ENCODE assay signal across 8 cellular contexts in genomic region chr2:74457549-74458131, GRCh38. TPM values are rescaled to one million over a fixed set of nuclear protein-coding genes. Genes with fewer than 3 reads are reported as not detected.
A peak's percentile ranks its signal among the peaks of the same experiment; 100 is the strongest.
DNase-seq lines count a peak whose midpoint lies in the region; ATAC-seq and TF ChIP-seq lines count a peak whose summit lies in the region.

No MANE protein-coding gene starts in this region.

- H3K9me3 ChIP-seq in lung (ENCODE audit: control insufficient read depth in 2 of 2, insufficient read depth in 1 of 2, low read length in 1 of 2): no peaks in the 10 kb centered on the region

- no peaks in the 10 kb centered on the region for H3K27me3 Mint-ChIP-seq in chondrocyte (ENCODE audit: low read depth)

- DNase-seq in GM13976 (ENCODE audit: low spot score): peak; percentile 81
- peak; percentile 28 for DNase-seq in HEK293T (ENCODE audit: extremely low spot score)
- peak; percentile 74 for DNase-seq in NCI-H1105 treated with DMSO at 0.1 percent for 48 hours (lab: John Stamatoyannopoulos, UW)
- DNase-seq in activated CD4-positive, alpha-beta T cell treated with anti-CD3 and anti-CD28 coated beads for 24 hours (ENCODE audit: low read depth in 2 of 2): peak; percentile 68 to 75
- DNase-seq in chondrocyte (ENCODE audit: low spot score): no peak
- peak; percentile 59 for DNase-seq in lung (ENCODE audit: low spot score)
- peak; percentile 65 for DNase-seq in stimulated activated CD8-positive, alpha-beta memory T cell treated with anti-CD3 and anti-CD28 coated beads, Interleukin-15, amount 100 ng/mL, for 24 hours (ENCODE audit: low read depth)
- no peak for DNase-seq in cerebellar nuclear complex (lab: John Stamatoyannopoulos, UW)

- peaks cover 6 to 9% of the 10 kb centered on the region in 2 donors for H3K4me1 ChIP-seq in lung (ENCODE audit: control insufficient read depth in 2 of 2, insufficient read depth in 2 of 2, low read length in 2 of 2)

- CTCF ChIA-PET in HEK293T (lab: Yijun Ruan, JAX): interaction anchor here (1.0 kb wide), 2 partner anchors 26 to 74 kb away, joined by 3 read pairs; no protein-coding TSS in a partner anchor

- TF ChIP-seq CTCF in GM13976 (IDR thresholded peaks at IDR 0.05; ENCODE audit: borderline replicate concordance, control extremely low read depth, extremely low read depth, insufficient read depth, missing control alignments): no peak
- TF ChIP-seq CTCF in chondrocyte (IDR thresholded peaks at IDR 0.05): no peak
- no peak for TF ChIP-seq CTCF in lung (IDR thresholded peaks at IDR 0.05; ENCODE audit: control extremely low read depth, extremely low read depth)

- peak; percentile 27 for ATAC-seq in lung (ENCODE audit: insufficient read depth, low FRiP score)

- H3K36me3 Mint-ChIP-seq in chondrocyte (ENCODE audit: low read depth): peaks cover 2% of the 10 kb centered on the region

- no peaks in the 10 kb centered on the region for H3K9me3 Mint-ChIP-seq in chondrocyte (ENCODE audit: low read depth)

- peak overlapping the region; percentile 54 for H3K4me3 ChIP-seq in lung

- peaks cover under 1 to 13% of the 10 kb centered on the region in 2 donors for H3K36me3 ChIP-seq in lung (ENCODE audit: control insufficient read depth in 2 of 2, insufficient read depth in 2 of 2, low read length in 2 of 2)

- peak overlapping the region; percentile 89 for H3K4me3 Mint-ChIP-seq in chondrocyte (ENCODE audit: unreplicated experiment)

- H3K4me1 Mint-ChIP-seq in chondrocyte (ENCODE audit: low read depth): peaks cover 50% of the 10 kb centered on the region

- WGBS in lung, 2 donors: 0 to 1% methylated on average over 42 to 46 of the region's 46 CpGs

- POLR2A ChIA-PET in HEK293T (lab: Yijun Ruan, JAX): interaction anchor here (0.5 to 8.2 kb wide), 20 partner anchors 10 to 196 kb away, joined by 3 to 81 read pairs (median 6); partner anchors contain the start of genes AUP1, C2orf81, CCDC142 and HTRA2

- no peaks in the 10 kb centered on the region for H3K27me3 ChIP-seq in lung (ENCODE audit: control insufficient read depth, insufficient read depth)

- in situ Hi-C loops in GM13976 (cut with MboI; ENCODE audit: low sequenced_read_pairs, unreplicated experiment): no loop called here

- H3K27ac Mint-ChIP-seq in chondrocyte (ENCODE audit: unreplicated experiment): peak overlapping the region; percentile 97

- peak overlapping the region; percentile 78 to 94 for H3K27ac ChIP-seq in lung (ENCODE audit: low read depth in 1 of 2, low read length in 1 of 2)

TF ChIP-seq in HEK293T, 16 proteins besides CTCF, POLR2A, EP300 and RAD21:
- TF ChIP-seq L3MBTL2 (conservative IDR thresholded peaks at IDR 0.05) (no peak), ELF4 (IDR thresholded peaks at IDR 0.05) (no peak), PKNOX1 (IDR thresholded peaks at IDR 0.05) (no peak), SP1 (IDR thresholded peaks at IDR 0.05) (no peak), LEF1 (IDR thresholded peaks at IDR 0.05; ENCODE audit: borderline replicate concordance) (no peak), HDGF (IDR thresholded peaks at IDR 0.05; ENCODE audit: borderline replicate concordance) (no peak), FOXK2 (IDR thresholded peaks at IDR 0.05) (no peak), TARDBP (IDR thresholded peaks at IDR 0.05) (no peak), BHLHE40 (IDR thresholded peaks at IDR 0.05; ENCODE audit: borderline replicate concordance) (no peak), FOXA1 (IDR thresholded peaks at IDR 0.05) (no peak), ZNF384 (IDR thresholded peaks at IDR 0.05) (no peak), ARNT (IDR thresholded peaks at IDR 0.05) (no peak), SUZ12 (IDR thresholded peaks at IDR 0.05) (no peak), FOXM1 (IDR thresholded peaks at IDR 0.05; ENCODE audit: borderline replicate concordance) (no peak), CTBP1 (IDR thresholded peaks at IDR 0.05; ENCODE audit: borderline replicate concordance) (no peak), NFRKB (IDR thresholded peaks at IDR 0.05) (no peak)

RNA-seq across cellular contexts. Expression of gene WBP1, which starts 0.6 kb away (rescaled TPM):
- 56.1 to 93.0 TPM (median 62.4 TPM) in 3 replicates for total RNA-seq in chondrocyte
- 10 to 100 TPM; 39.5 to 65.0 TPM for total RNA-seq in lung
- 10 to 100 TPM; 55.9 to 56.7 TPM for polyA plus RNA-seq in lung

RNA-seq across cellular contexts. Expression of gene INO80B, which starts 2.8 kb away (rescaled TPM):
- total RNA-seq in chondrocyte (23.2 to 35.0 TPM (median 24.3 TPM) in 3 replicates), lung (10 to 100 TPM; 22.7 to 40.7 TPM)
- 10 to 100 TPM; 33.1 to 72.3 TPM for polyA plus RNA-seq in lung

RNA-seq across cellular contexts. Expression of gene MOGS, which starts 7.5 kb away (rescaled TPM):
- 62.6 to 79.0 TPM (median 67.1 TPM) in 3 replicates for total RNA-seq in chondrocyte
- total RNA-seq in lung: 10 to 100 TPM; 37.5 to 72.0 TPM
- polyA plus RNA-seq in lung: 10 to 100 TPM; 35.4 to 53.5 TPM

RNA-seq across cellular contexts. Expression of gene MRPL53, which starts 14.8 kb away (rescaled TPM):
- total RNA-seq in chondrocyte (39.9 to 59.8 TPM (median 49.5 TPM) in 3 replicates), lung (100 to 1,000 TPM in 1 of 2 donors, 10 to 100 TPM in 1; 23.3 to 106 TPM)
- 10 to 100 TPM; 70.6 to 70.9 TPM for polyA plus RNA-seq in lung

RNA-seq across cellular contexts. Expression of gene RTKN, which starts 15.9 kb away (rescaled TPM):
- total RNA-seq in chondrocyte (18.3 to 32.4 TPM (median 20.4 TPM) in 3 replicates), lung (10 to 100 TPM; 37.5 to 46.0 TPM)
- 10 to 100 TPM; 21.9 to 23.7 TPM for polyA plus RNA-seq in lung

Comparison
In these comparisons a context has a peak if more than half of its experiments do, and no peak if none do; other contexts are left out.
1. DNase-seq: peak in GM13976 (single experiment), HEK293T (single experiment), NCI-H1105 treated with DMSO at 0.1 percent for 48 hours (single experiment), activated CD4-positive, alpha-beta T cell treated with anti-CD3 and anti-CD28 coated beads for 24 hours (2 of 2), lung (single experiment) and stimulated activated CD8-positive, alpha-beta memory T cell treated with anti-CD3 and anti-CD28 coated beads, Interleukin-15, amount 100 ng/mL, for 24 hours (single experiment); none in chondrocyte (single experiment) and cerebellar nuclear complex (0 of 2).